ENCODE assay signal across 22 cellular contexts in the genomic region with DNA sequence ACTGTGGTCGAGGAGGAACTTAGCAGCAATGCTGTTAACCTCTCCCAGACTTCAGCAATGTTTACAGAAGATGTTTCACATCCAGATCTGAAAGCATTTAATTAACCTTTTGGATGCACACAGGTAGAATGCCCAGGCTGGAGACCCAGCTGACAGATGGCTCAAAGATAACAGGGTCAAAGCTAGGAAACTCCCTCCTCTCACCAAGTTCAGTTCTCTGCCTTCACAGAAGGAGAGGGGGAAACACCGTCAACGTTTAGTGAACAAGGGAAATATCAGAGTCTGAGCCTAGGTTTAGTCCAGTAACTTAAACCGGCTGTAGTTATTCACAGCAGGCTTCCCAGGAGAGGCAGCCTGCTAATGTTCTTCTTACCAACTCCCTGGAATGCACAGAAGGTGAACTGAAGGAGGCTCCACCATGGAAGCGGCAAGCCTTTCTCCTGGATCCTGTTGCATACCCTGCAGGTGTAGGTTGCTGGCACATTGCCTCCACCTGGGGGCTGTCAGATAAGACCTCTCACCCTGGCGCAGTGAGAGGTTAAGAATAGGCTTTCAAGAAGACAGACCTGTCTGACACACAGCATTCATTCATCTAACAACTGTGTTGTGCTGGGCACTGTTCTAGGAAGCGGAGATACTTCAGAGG. TPM values are rescaled to one million over a fixed set of nuclear protein-coding genes. Genes with fewer than 3 reads are reported as not detected.
"Had no signal": no experiment of that assay in that cellular context is flagged by ENCODE, and none has a peak within 500 bp of the region (broad histone marks: within the 10 kb centered on the region; RNA-seq: fewer than 3 reads in every experiment).

No MANE protein-coding gene starts in this region.

- H2AFZ ChIP-seq: hepatocyte, parathyroid adenoma had no signal

- H3K9ac ChIP-seq: parathyroid adenoma had no signal

- H3K4me3 ChIP-seq: adrenal gland, hepatocyte, lower lobe of right lung, sigmoid colon, testis, upper lobe of right lung had no signal

- H3K27ac ChIP-seq: adrenal gland, hepatocyte, lower lobe of right lung, parathyroid adenoma, sigmoid colon, testis, upper lobe of right lung, VCaP had no signal

- H3K27me3 Mint-ChIP-seq: dendritic cell treated with granulocyte-macrophage colony-stimulating factor and Interleukin-4, amounts not matched to agents 40 ng/mL and 50 ng/mL, for 4 days had no signal

- H3K27me3 ChIP-seq: adrenal gland, hepatocyte, sigmoid colon, testis, upper lobe of right lung had no signal

- ATAC-seq: activated T-cell treated with anti-CD3 and anti-CD28 coated beads, Interleukin-2, amount 50 U/mL, for 72 hours; left colon; lower lobe of right lung; stimulated activated effector memory CD8-positive, alpha-beta T cell treated with anti-CD3 and anti-CD28 coated beads, Interleukin-12 subunit alpha, Interleukin-12 subunit beta, amount 100 ng/mL, for 72 hours had no signal

- H3K9me3 ChIP-seq: adrenal gland, lower lobe of right lung, sigmoid colon, testis, upper lobe of right lung had no signal

- H3K9me3 Mint-ChIP-seq: activated naive CD4-positive, alpha-beta T cell treated with anti-CD3 and anti-CD28 coated beads, Interleukin-2, amount 50 U/mL, for 72 hours; activated T-cell treated with anti-CD3 and anti-CD28 coated beads, Interleukin-2, amount 50 U/mL, for 72 hours; dendritic cell treated with granulocyte-macrophage colony-stimulating factor and Interleukin-4, amounts not matched to agents 40 ng/mL and 50 ng/mL, for 4 days; nephron; stimulated activated effector memory CD8-positive, alpha-beta T cell treated with anti-CD3 and anti-CD28 coated beads, Interleukin-12 subunit alpha, Interleukin-12 subunit beta, amount 100 ng/mL, for 72 hours had no signal

- H3K79me2 ChIP-seq: hepatocyte, parathyroid adenoma had no signal

- FAIRE-seq: astrocyte, islet of Langerhans had no signal

- H3K4me1 Mint-ChIP-seq: nephron had no signal

- DNase-seq: activated CD4-positive, alpha-beta T cell treated with anti-CD3 and anti-CD28 coated beads for 1 hour; activated effector memory CD4-positive, alpha-beta T cell treated with anti-CD3 and anti-CD28 coated beads, Interleukin-2, amount 50 U/mL, for 16 hours; activated T-cell treated with anti-CD3 and anti-CD28 coated beads, Interleukin-2, amount 50 U/mL, for 72 hours; adrenal gland; effector memory CD4-positive, alpha-beta T cell; left colon; lower lobe of right lung; sigmoid colon; stimulated activated CD4-positive, alpha-beta T cell treated with anti-CD3 and anti-CD28 coated beads, Interleukin-4, amount 100 ng/mL, for 24 hours; T-helper 1 cell; testis; upper lobe of right lung had no signal

- H3K4me2 ChIP-seq: hepatocyte had no signal

- H3K4me3 Mint-ChIP-seq: activated T-cell treated with anti-CD3 and anti-CD28 coated beads, Interleukin-2, amount 50 U/mL, for 72 hours; dendritic cell treated with granulocyte-macrophage colony-stimulating factor and Interleukin-4, amounts not matched to agents 40 ng/mL and 50 ng/mL, for 4 days; nephron; stimulated activated effector memory CD8-positive, alpha-beta T cell treated with anti-CD3 and anti-CD28 coated beads, Interleukin-12 subunit alpha, Interleukin-12 subunit beta, amount 100 ng/mL, for 72 hours had no signal

- H3K27ac Mint-ChIP-seq: activated naive CD4-positive, alpha-beta T cell treated with anti-CD3 and anti-CD28 coated beads, Interleukin-2, amount 50 U/mL, for 72 hours; activated T-cell treated with anti-CD3 and anti-CD28 coated beads, Interleukin-2, amount 50 U/mL, for 72 hours; dendritic cell treated with granulocyte-macrophage colony-stimulating factor and Interleukin-4, amounts not matched to agents 40 ng/mL and 50 ng/mL, for 4 days; nephron; stimulated activated effector memory CD8-positive, alpha-beta T cell treated with anti-CD3 and anti-CD28 coated beads, Interleukin-12 subunit alpha, Interleukin-12 subunit beta, amount 100 ng/mL, for 72 hours had no signal

- H3K4me1 ChIP-seq: adrenal gland, lower lobe of right lung, parathyroid adenoma, sigmoid colon, testis, upper lobe of right lung had no signal

RNA-seq across cellular contexts. Expression of a gene that starts 23.5 kb away (rescaled TPM):
- total RNA-seq: astrocyte, chondrocyte, upper lobe of right lung had no signal
